In genomic region chr13:49569993-49570689, GRCh38 we compare ENCODE assay signal across 14 cellular contexts. TPM values are rescaled to one million over a fixed set of nuclear protein-coding genes. Genes with fewer than 3 reads are reported as not detected.
DNase-seq lines count a peak whose midpoint lies in the region; ATAC-seq and TF ChIP-seq lines count a peak whose summit lies in the region.
"Had no signal": no experiment of that assay in that cellular context is flagged by ENCODE, and none has a peak within 500 bp of the region (broad histone marks: within the 10 kb centered on the region; RNA-seq: fewer than 3 reads in every experiment).

No MANE protein-coding gene starts in this region.

- no peak overlapping the region for H2AFZ ChIP-seq in SK-N-SH (ENCODE audit: low read depth)

- no peaks in the 10 kb centered on the region for H3K27me3 Mint-ChIP-seq in activated naive CD4-positive, alpha-beta T cell treated with anti-CD3 and anti-CD28 coated beads, Interleukin-2, amount 50 U/mL, for 24 hours

- no peaks in the 10 kb centered on the region for H3K27me3 ChIP-seq in SK-N-SH (ENCODE audit: insufficient read depth)
- H3K27me3 ChIP-seq: cardiac muscle cell, stomach had no signal

- no peak for TF ChIP-seq RAD21 in SK-N-SH (IDR thresholded peaks at IDR 0.05; ENCODE audit: low read length)

- no peak for TF ChIP-seq EP300 in SK-N-SH (IDR thresholded peaks at IDR 0.05; ENCODE audit: borderline replicate concordance in 1 of 2, low read depth in 1 of 2, low read length in 1 of 2)

- no peaks in the 10 kb centered on the region for H3K9me3 Mint-ChIP-seq in activated naive CD4-positive, alpha-beta T cell treated with anti-CD3 and anti-CD28 coated beads, Interleukin-2, amount 50 U/mL, for 24 hours

- H3K4me3 ChIP-seq in SK-N-SH (ENCODE audit: low read depth in 2 of 2, low read length in 1 of 2), result no peak overlapping the region
- H3K4me3 ChIP-seq: cardiac muscle cell, stomach had no signal

- peak; percentile 31 for DNase-seq in SK-N-SH
- DNase-seq in omental fat pad (ENCODE audit: low spot score), result no peak
- no peak for DNase-seq in left colon
- no peak for DNase-seq in GM19240 (ENCODE audit: insufficient read length, low spot score)
- DNase-seq: kidney glomerular epithelial cell; NCI-H524; stimulated activated CD4-positive, alpha-beta T cell treated with anti-CD3 and anti-CD28 coated beads, Interleukin-15, amount 100 ng/mL, for 24 hours; stomach had no signal

- CTCF ChIA-PET in SK-N-SH (lab: Yijun Ruan, JAX), result interaction anchor here (1.0 to 1.7 kb wide), 2 partner anchors 10 to 37 kb away, joined by 3 to 7 read pairs; no protein-coding TSS in a partner anchor

- 96% methylated on average over 1 of the region's 1 CpG for WGBS in SK-N-SH (ENCODE audit: low lambda C conversion rate)

- peak overlapping the region; percentile 39 for H3K4me3 Mint-ChIP-seq in activated naive CD4-positive, alpha-beta T cell treated with anti-CD3 and anti-CD28 coated beads, Interleukin-2, amount 50 U/mL, for 24 hours

- peaks cover 10% of the 10 kb centered on the region for H3K36me3 Mint-ChIP-seq in activated naive CD4-positive, alpha-beta T cell treated with anti-CD3 and anti-CD28 coated beads, Interleukin-2, amount 50 U/mL, for 24 hours

- intact Hi-C loops in left colon (cut with DNase I, micrococcal nuclease), result no loop called here

- H4K20me1 ChIP-seq in SK-N-SH (ENCODE audit: insufficient read depth), result no peaks in the 10 kb centered on the region

- no peaks in the 10 kb centered on the region for H3F3A ChIP-seq in SK-N-SH (replicated peaks; ENCODE audit: insufficient read depth)

- TF ChIP-seq CTCF in SK-N-SH (IDR thresholded peaks at IDR 0.05) (no peak), omental fat pad (IDR thresholded peaks at IDR 0.05) (no peak)

- H3K36me3 ChIP-seq in SK-N-SH (replicated peaks in 1 of 2; ENCODE audit: control insufficient read depth in 1 of 2, insufficient read depth in 2 of 2, low read length in 1 of 2), result peaks cover 10 to 12% of the 10 kb centered on the region in 2 experiments

- H3K27ac ChIP-seq in SK-N-SH (ENCODE audit: low read depth in 2 of 2, low read length in 1 of 2), result 0 out of 4 replicates have a peak overlapping the region, but pooled peaks of 1 of the 2 experiments have one; percentile 39
- H3K27ac ChIP-seq: cardiac muscle cell, stomach had no signal

- peaks cover 0 to 5% of the 10 kb centered on the region in 2 experiments; a peak in 2 of 4 replicates for H3K4me1 ChIP-seq in SK-N-SH (ENCODE audit: control insufficient read depth in 1 of 2, insufficient read depth in 2 of 2, low read depth in 1 of 2, low read length in 1 of 2)

- POLR2A ChIA-PET in SK-N-SH (lab: Yijun Ruan, JAX), result interaction anchor here (1.0 kb wide), 1 partner anchor 126 kb away, joined by 3 read pairs; the partner anchor contains the start of genes CAB39L and SETDB2

- no peak overlapping the region for H3K27ac Mint-ChIP-seq in activated naive CD4-positive, alpha-beta T cell treated with anti-CD3 and anti-CD28 coated beads, Interleukin-2, amount 50 U/mL, for 24 hours

- no peaks in the 10 kb centered on the region for H3K9me3 ChIP-seq in SK-N-SH
- H3K9me3 ChIP-seq: stomach had no signal

- H3K4me2 ChIP-seq in SK-N-SH, result no peak overlapping the region

- H3K79me2 ChIP-seq in SK-N-SH (ENCODE audit: insufficient read depth), result peaks cover 3% of the 10 kb centered on the region; the same call in 1 of the 2 replicates

- no peak overlapping the region for H3K9ac ChIP-seq in SK-N-SH

- H3K9me2 ChIP-seq in SK-N-SH, result no peaks in the 10 kb centered on the region

- peaks cover 23% of the 10 kb centered on the region for H3K4me1 Mint-ChIP-seq in activated naive CD4-positive, alpha-beta T cell treated with anti-CD3 and anti-CD28 coated beads, Interleukin-2, amount 50 U/mL, for 24 hours

- ATAC-seq in SK-N-SH treated with all-trans-retinoic acid at 6 μM for 48 hours (no peak), HG02870 (IDR thresholded peaks at IDR 0.05; ENCODE audit: unreplicated experiment) (peak; percentile 46), omental fat pad (ENCODE audit: low FRiP score) (peak; percentile 51), left colon (no peak), GM18517 (IDR thresholded peaks at IDR 0.05; ENCODE audit: unreplicated experiment) (no peak)

TF ChIP-seq in SK-N-SH, 30 proteins besides CTCF, POLR2A, EP300 and RAD21:
- no peak for TF ChIP-seq MEF2A (IDR thresholded peaks at IDR 0.05; ENCODE audit: borderline replicate concordance, low read depth)
- TF ChIP-seq GATA2 (CRISPR knock-in tag; IDR thresholded peaks at IDR 0.05), result peak; percentile 12; the same call in 1 of the 2 replicates
- no peak for TF ChIP-seq RCOR1 (IDR thresholded peaks at IDR 0.05; ENCODE audit: low read length)

TF ChIP-seq in SK-N-SH treated with all-trans-retinoic acid at 6 μM for 48 hours, 23 proteins besides CTCF, POLR2A, EP300 and RAD21:
- TF ChIP-seq BACH2 (CRISPR knock-in tag; IDR thresholded peaks at IDR 0.05; ENCODE audit: borderline replicate concordance) (no peak), OSR1 (CRISPR knock-in tag; IDR thresholded peaks at IDR 0.05) (no peak), ZNF70 (CRISPR knock-in tag; IDR thresholded peaks at IDR 0.05) (no peak), ZNF8 (CRISPR knock-in tag; IDR thresholded peaks at IDR 0.05) (no peak), ISL1 (CRISPR knock-in tag; IDR thresholded peaks at IDR 0.05) (no peak), PPARA (CRISPR knock-in tag; IDR thresholded peaks at IDR 0.05; ENCODE audit: borderline replicate concordance) (no peak), ZC3H10 (CRISPR knock-in tag; IDR thresholded peaks at IDR 0.05) (no peak), CSDC2 (CRISPR knock-in tag; IDR thresholded peaks at IDR 0.05) (no peak), ZNF565 (CRISPR knock-in tag; conservative IDR thresholded peaks at IDR 0.05; ENCODE audit: low read depth) (no peak), SNAI2 (CRISPR knock-in tag; IDR thresholded peaks at IDR 0.05) (no peak), TOX (CRISPR knock-in tag; IDR thresholded peaks at IDR 0.05; ENCODE audit: borderline replicate concordance) (no peak)

RNA-seq across cellular contexts. Expression of gene RCBTB1, which starts 15.2 kb away (rescaled TPM):
- polyA plus RNA-seq in SK-N-SH (2012; rRNA removed), result 13.2 and 13.8 TPM in 2 replicates
- 15.5 and 15.8 TPM in 2 replicates for polyA plus RNA-seq in SK-N-SH (2012; cell fraction: cytosol; rRNA removed)
- polyA plus RNA-seq in SK-N-SH (2012; cell fraction: nucleus; rRNA removed), result 19.3 and 24.4 TPM in 2 replicates
- 10 to 100 TPM in 3 of 4 donors, 1 to 10 TPM in 1; 8.4 to 17.5 (median 11.1) TPM for total RNA-seq in omental fat pad
- 1 to 10 TPM; 7.1 to 8.8 TPM for total RNA-seq in left colon

RNA-seq across cellular contexts. Expression of gene ARL11, which starts 58.2 kb away (rescaled TPM):
- not detected in 2 replicates for polyA plus RNA-seq in SK-N-SH (2012; rRNA removed)
- not detected in 2 replicates for polyA plus RNA-seq in SK-N-SH (2012; cell fraction: cytosol; rRNA removed)
- polyA plus RNA-seq in SK-N-SH (2012; cell fraction: nucleus; rRNA removed), result not detected in 2 replicates
- 1 to 10 TPM in 3 of 4 donors, under 1 TPM in 1; 0.93 to 4.9 (median 1.6) TPM for total RNA-seq in omental fat pad
- total RNA-seq in left colon, result 1 to 10 TPM; 1.7 TPM
- total RNA-seq: LHCN-M2 had no signal

Comparison
In these comparisons a context has a peak if more than half of its experiments do, and no peak if none do; other contexts are left out.
1. ATAC-seq: peak in HG02870 (single experiment) and omental fat pad (single experiment); none in SK-N-SH treated with all-trans-retinoic acid at 6 μM for 48 hours (single experiment), left colon (single experiment) and GM18517 (single experiment).